In genomic region chrX:101012031-101012430, GRCh38 we compare ENCODE assay signal across 6 cellular contexts. TPM values are rescaled to one million over a fixed set of nuclear protein-coding genes. Genes with fewer than 3 reads are reported as not detected.
"Had no signal": no experiment of that assay in that cellular context is flagged by ENCODE, and none has a peak within 500 bp of the region (broad histone marks: within the 10 kb centered on the region; RNA-seq: fewer than 3 reads in every experiment).

No MANE protein-coding gene starts in this region.

RNA-seq across cellular contexts. Expression of gene ARL13A, which starts 42.5 kb away (rescaled TPM):
- total RNA-seq: GM23248, H9, HepG2, HFFc6, HT1080, K562 had no signal
- polyA plus RNA-seq: GM23248, HepG2, K562 had no signal
